1 cellular context compared by ENCODE assay signal in the genomic region with DNA sequence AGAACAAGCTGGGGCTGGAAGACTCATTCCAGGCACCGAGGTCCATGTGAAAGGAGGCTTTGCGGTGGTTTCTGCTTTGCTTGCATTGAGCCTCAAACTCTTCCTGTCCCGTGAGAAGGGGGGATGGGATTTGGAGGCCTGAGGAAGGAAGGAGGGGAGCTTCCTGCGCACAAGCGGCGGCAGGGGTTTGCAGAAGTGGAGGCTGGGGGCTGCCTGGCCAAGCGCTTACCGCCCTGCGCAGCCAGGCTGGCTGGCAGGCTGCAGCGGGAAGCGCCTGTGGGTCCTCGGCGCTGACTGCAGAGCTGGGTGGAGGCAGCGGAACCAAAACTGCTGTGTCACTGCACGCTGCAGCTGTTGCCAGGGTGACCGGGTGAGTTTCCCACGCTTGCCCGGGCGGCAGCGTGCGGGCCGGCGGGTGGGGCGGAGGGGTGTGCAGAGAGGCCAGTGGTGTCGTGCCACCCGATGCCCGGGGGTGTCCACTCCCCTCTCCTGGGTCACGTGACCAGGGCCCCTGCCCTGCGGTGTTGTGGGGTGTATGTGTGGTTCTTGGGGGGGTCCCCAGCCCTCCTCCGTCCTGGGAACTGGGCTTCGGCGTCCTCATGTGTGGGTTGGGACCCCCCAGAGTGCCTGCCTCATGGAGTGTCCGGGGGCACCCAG.
TF ChIP-seq lines count a peak whose summit lies in the region.

No MANE protein-coding gene starts in this region.

TF ChIP-seq in K562, 482 proteins besides CTCF, POLR2A, EP300 and RAD21 (continued from another document and continues in another):
- TF ChIP-seq FOXO4 (CRISPR knock-in tag; IDR thresholded peaks at IDR 0.05) (no peak), CBX2 (IDR thresholded peaks at IDR 0.05; ENCODE audit: insufficient read depth, low read length, poor library complexity, severe bottlenecking) (no peak), HMG20B (CRISPR knock-in tag; IDR thresholded peaks at IDR 0.05) (no peak), ZNF444 (CRISPR knock-in tag; IDR thresholded peaks at IDR 0.05) (no peak), ARHGAP35 (IDR thresholded peaks at IDR 0.05; ENCODE audit: partially characterized antibody) (no peak), MAZ (CRISPR knock-in tag; conservative IDR thresholded peaks at IDR 0.05 in 1 of 2, IDR thresholded peaks at IDR 0.05 in 1 of 2) (peak; percentile 23 to 74; a peak in 2 of 4 replicates), DMBX1 (CRISPR knock-in tag; IDR thresholded peaks at IDR 0.05; ENCODE audit: borderline replicate concordance) (no peak), ZNF655 (CRISPR knock-in tag; IDR thresholded peaks at IDR 0.05) (no peak), E2F3 (CRISPR knock-in tag; IDR thresholded peaks at IDR 0.05) (peak; percentile 19; the same call in 1 of the 2 replicates), TCF7 (IDR thresholded peaks at IDR 0.05; ENCODE audit: borderline replicate concordance) (no peak), SUPT5H (IDR thresholded peaks at IDR 0.05) (no peak), ZKSCAN1 (IDR thresholded peaks at IDR 0.05; ENCODE audit: low read depth, low read length) (no peak), NUFIP1 (IDR thresholded peaks at IDR 0.05; ENCODE audit: partially characterized antibody) (no peak), DEAF1 (CRISPR knock-in tag; IDR thresholded peaks at IDR 0.05) (no peak), TAL1 (IDR thresholded peaks at IDR 0.05) (no peak), PHTF2 (CRISPR knock-in tag; IDR thresholded peaks at IDR 0.05) (no peak), CHD2 (IDR thresholded peaks at IDR 0.05; ENCODE audit: low read depth, low read length) (no peak), SMAD3 (CRISPR knock-in tag; conservative IDR thresholded peaks at IDR 0.05) (no peak), JUN (IDR thresholded peaks at IDR 0.05; ENCODE audit: borderline replicate concordance, low read depth, low read length) (no peak), JUN (CRISPR knock-in tag; IDR thresholded peaks at IDR 0.05; ENCODE audit: borderline replicate concordance) (no peak), CTBP1 (IDR thresholded peaks at IDR 0.05; ENCODE audit: borderline replicate concordance) (peak; percentile 52; the same call in 1 of the 2 replicates), MTA2 (IDR thresholded peaks at IDR 0.05; ENCODE audit: low read depth) (no peak), ZNF75A (CRISPR knock-in tag; IDR thresholded peaks at IDR 0.05) (peak; percentile 74; the same call in 1 of the 2 replicates), SIN3A (IDR thresholded peaks at IDR 0.05; ENCODE audit: borderline replicate concordance in 2 of 2, control insufficient read depth in 1 of 2, low read depth in 2 of 2, low read length in 2 of 2) (peak; percentile 92 to 93), NR2C1 (IDR thresholded peaks at IDR 0.05) (no peak), NR2C1 (tag; IDR thresholded peaks at IDR 0.05) (no peak), FOXP1 (CRISPR knock-in tag; IDR thresholded peaks at IDR 0.05) (no peak), ZNF217 (CRISPR knock-in tag; IDR thresholded peaks at IDR 0.05) (no peak), TFAM (CRISPR knock-in tag; conservative IDR thresholded peaks at IDR 0.05) (no peak), ZNF133 (CRISPR knock-in tag; IDR thresholded peaks at IDR 0.05) (no peak), NBN (IDR thresholded peaks at IDR 0.05; ENCODE audit: low read depth) (0 out of 2 replicates have a peak, but pooled peaks have one; percentile 32), IFI16 (CRISPR knock-in tag; IDR thresholded peaks at IDR 0.05) (no peak), U2AF1 (optimal IDR thresholded peaks at IDR 0.05; ENCODE audit: low read depth, low read length) (no peak), RB1 (IDR thresholded peaks at IDR 0.05; ENCODE audit: low read depth) (peak; percentile 54; the same call in 1 of the 2 replicates), PTRF (tag; IDR thresholded peaks at IDR 0.05) (no peak), TRIM25 (IDR thresholded peaks at IDR 0.05; ENCODE audit: borderline replicate concordance) (no peak), E4F1 (CRISPR knock-in tag; IDR thresholded peaks at IDR 0.05; ENCODE audit: borderline replicate concordance) (no peak), VEZF1 (CRISPR knock-in tag; IDR thresholded peaks at IDR 0.05) (peak; percentile 87), RBM15 (IDR thresholded peaks at IDR 0.05; ENCODE audit: insufficient read depth, low read length) (no peak), PHF20 (IDR thresholded peaks at IDR 0.05; ENCODE audit: partially characterized antibody) (peak; percentile 30), BCOR (IDR thresholded peaks at IDR 0.05) (peak; percentile 60; the same call in 1 of the 2 replicates), XRCC3 (IDR thresholded peaks at IDR 0.05) (no peak), MBD2 (IDR thresholded peaks at IDR 0.05; ENCODE audit: borderline replicate concordance, low read depth) (no peak), EWSR1 (IDR thresholded peaks at IDR 0.05; ENCODE audit: borderline replicate concordance, low read depth, partially characterized antibody) (no peak), ETV6 (IDR thresholded peaks at IDR 0.05; ENCODE audit: borderline replicate concordance in 1 of 2, low read depth in 2 of 2, low read length in 1 of 2) (no peak), ETV6 (CRISPR knock-in tag; IDR thresholded peaks at IDR 0.05; ENCODE audit: borderline replicate concordance) (no peak), CBFA2T2 (conservative IDR thresholded peaks at IDR 0.05) (0 out of 2 replicates have a peak, but pooled peaks have one; percentile 25), GATAD2B (IDR thresholded peaks at IDR 0.05; ENCODE audit: borderline replicate concordance) (no peak)
- TF ChIP-seq, protein P1, sequence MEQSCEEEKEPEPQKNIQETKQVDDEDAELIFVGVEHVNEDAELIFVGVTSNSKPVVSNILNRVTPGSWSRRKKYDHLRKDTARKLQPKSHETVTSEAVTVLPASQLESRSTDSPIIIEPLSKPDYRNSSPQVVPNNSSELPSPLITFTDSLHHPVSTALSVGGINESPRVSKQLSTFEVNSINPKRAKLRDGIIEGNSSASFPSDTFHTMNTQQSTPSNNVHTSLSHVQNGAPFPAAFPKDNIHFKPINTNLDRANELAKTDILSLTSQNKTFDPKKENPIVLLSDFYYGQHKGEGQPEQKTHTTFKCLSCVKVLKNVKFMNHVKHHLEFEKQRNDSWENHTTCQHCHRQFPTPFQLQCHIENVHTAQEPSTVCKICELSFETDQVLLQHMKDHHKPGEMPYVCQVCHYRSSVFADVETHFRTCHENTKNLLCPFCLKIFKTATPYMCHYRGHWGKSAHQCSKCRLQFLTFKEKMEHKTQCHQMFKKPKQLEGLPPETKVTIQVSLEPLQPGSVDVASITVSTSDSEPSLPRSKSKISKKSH (CRISPR knock-in tag; IDR thresholded peaks at IDR 0.05), result no peak
- TF ChIP-seq, protein P2, sequence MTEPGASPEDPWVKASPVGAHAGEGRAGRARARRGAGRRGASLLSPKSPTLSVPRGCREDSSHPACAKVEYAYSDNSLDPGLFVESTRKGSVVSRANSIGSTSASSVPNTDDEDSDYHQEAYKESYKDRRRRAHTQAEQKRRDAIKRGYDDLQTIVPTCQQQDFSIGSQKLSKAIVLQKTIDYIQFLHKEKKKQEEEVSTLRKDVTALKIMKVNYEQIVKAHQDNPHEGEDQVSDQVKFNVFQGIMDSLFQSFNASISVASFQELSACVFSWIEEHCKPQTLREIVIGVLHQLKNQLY (CRISPR knock-in tag; conservative IDR thresholded peaks at IDR 0.05), result no peak
- TF ChIP-seq, protein P3, sequence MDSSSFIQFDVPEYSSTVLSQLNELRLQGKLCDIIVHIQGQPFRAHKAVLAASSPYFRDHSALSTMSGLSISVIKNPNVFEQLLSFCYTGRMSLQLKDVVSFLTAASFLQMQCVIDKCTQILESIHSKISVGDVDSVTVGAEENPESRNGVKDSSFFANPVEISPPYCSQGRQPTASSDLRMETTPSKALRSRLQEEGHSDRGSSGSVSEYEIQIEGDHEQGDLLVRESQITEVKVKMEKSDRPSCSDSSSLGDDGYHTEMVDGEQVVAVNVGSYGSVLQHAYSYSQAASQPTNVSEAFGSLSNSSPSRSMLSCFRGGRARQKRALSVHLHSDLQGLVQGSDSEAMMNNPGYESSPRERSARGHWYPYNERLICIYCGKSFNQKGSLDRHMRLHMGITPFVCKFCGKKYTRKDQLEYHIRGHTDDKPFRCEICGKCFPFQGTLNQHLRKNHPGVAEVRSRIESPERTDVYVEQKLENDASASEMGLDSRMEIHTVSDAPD (CRISPR knock-in tag; IDR thresholded peaks at IDR 0.05), result no peak
- TF ChIP-seq, protein P4, sequence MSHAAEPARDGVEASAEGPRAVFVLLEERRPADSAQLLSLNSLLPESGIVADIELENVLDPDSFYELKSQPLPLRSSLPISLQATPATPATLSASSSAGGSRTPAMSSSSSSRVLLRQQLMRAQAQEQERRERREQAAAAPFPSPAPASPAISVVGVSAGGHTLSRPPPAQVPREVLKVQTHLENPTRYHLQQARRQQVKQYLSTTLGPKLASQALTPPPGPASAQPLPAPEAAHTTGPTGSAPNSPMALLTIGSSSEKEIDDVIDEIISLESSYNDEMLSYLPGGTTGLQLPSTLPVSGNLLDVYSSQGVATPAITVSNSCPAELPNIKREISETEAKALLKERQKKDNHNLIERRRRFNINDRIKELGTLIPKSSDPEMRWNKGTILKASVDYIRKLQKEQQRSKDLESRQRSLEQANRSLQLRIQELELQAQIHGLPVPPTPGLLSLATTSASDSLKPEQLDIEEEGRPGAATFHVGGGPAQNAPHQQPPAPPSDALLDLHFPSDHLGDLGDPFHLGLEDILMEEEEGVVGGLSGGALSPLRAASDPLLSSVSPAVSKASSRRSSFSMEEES (CRISPR knock-in tag; IDR thresholded peaks at IDR 0.05), result peak; percentile 95
